ENCODE assay signal across 8 cellular contexts in the genomic region with DNA sequence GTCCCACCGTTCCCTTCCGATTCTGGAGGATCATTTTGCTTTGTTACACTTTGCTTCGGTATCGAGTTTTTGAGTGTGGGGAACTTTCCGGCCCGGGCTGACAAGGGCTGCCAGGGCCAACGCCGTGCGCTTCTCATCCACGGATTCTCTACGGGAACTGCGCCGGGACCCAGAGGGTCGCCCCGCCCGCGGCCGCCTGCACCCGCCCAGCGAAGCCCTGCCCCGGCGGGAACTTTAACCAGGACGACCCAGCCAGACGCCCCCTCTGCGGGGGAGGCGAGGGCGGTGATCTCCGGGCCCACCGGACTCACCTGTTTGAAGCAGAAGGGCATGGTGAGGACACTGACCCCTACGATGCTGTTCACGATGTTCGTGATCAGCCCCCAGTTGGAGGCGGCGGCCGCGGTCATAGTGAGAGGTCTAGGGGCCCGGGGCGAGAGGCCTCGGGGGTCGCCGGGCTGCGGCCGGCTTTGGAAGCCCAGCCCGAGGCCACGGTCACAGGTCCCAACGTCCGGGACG. TPM values are rescaled to one million over a fixed set of nuclear protein-coding genes. Genes with fewer than 3 reads are reported as not detected.
A peak's percentile ranks its signal among the peaks of the same experiment; 100 is the strongest.
DNase-seq lines count a peak whose midpoint lies in the region; ATAC-seq and TF ChIP-seq lines count a peak whose summit lies in the region.

No MANE protein-coding gene starts in this region.

- H3K4me1 ChIP-seq in heart right ventricle: peaks cover 12 to 47% (median 44%) of the 10 kb centered on the region in 9 donors
- H3K4me1 ChIP-seq in sigmoid colon: peaks cover 0 to 43% (median 38%) of the 10 kb centered on the region in 4 donors

- peak; percentile 13 for DNase-seq in SIG-M5 treated with dmso at 0.1 percent for 504 hours (lab: John Stamatoyannopoulos, UW; ENCODE audit: unreplicated experiment)
- no peak for DNase-seq in SIG-M5 (lab: John Stamatoyannopoulos, UW)
- DNase-seq in HT-29 (ENCODE audit: low spot score): peak; percentile 29
- DNase-seq in activated T-helper 2 cell treated with anti-CD3 and anti-CD28 coated beads, Interferon-gamma antibody, Interleukin-2, Interleukin-4, amounts not matched to agents 10 μg/mL and 5 μg/mL and 100 μg/mL, durations not matched to agents 14 hours and 24 hours and 36 hours (ENCODE audit: low spot score): no peak
- DNase-seq in heart right ventricle: peak; percentile 21 to 53
- DNase-seq in sigmoid colon: peak; percentile 78
- no peak for DNase-seq in NCI-H2081 (lab: John Stamatoyannopoulos, UW)
- no peak for DNase-seq in COR-L47 (lab: John Stamatoyannopoulos, UW)

- no peaks in the 10 kb centered on the region for H3K27me3 Mint-ChIP-seq in activated T-helper 2 cell treated with anti-CD3 and anti-CD28 coated beads, Interferon-gamma antibody, Interleukin-2, Interleukin-4, amounts not matched to agents 10 μg/mL and 5 μg/mL and 100 μg/mL, durations not matched to agents 14 hours and 24 hours and 36 hours (ENCODE audit: low read depth)

- H3K9me3 Mint-ChIP-seq in activated T-helper 2 cell treated with anti-CD3 and anti-CD28 coated beads, Interferon-gamma antibody, Interleukin-2, Interleukin-4, amounts not matched to agents 10 μg/mL and 5 μg/mL and 100 μg/mL, durations not matched to agents 14 hours and 24 hours and 36 hours: no peaks in the 10 kb centered on the region

- peaks cover 17% of the 10 kb centered on the region for H3K36me3 Mint-ChIP-seq in activated T-helper 2 cell treated with anti-CD3 and anti-CD28 coated beads, Interferon-gamma antibody, Interleukin-2, Interleukin-4, amounts not matched to agents 10 μg/mL and 5 μg/mL and 100 μg/mL, durations not matched to agents 14 hours and 24 hours and 36 hours (ENCODE audit: low read depth)

- no peaks in the 10 kb centered on the region for H3K9me3 ChIP-seq in heart right ventricle
- H3K9me3 ChIP-seq in sigmoid colon: no peaks in the 10 kb centered on the region

- peak overlapping the region; percentile 87 for H3K4me3 Mint-ChIP-seq in activated T-helper 2 cell treated with anti-CD3 and anti-CD28 coated beads, Interferon-gamma antibody, Interleukin-2, Interleukin-4, amounts not matched to agents 10 μg/mL and 5 μg/mL and 100 μg/mL, durations not matched to agents 14 hours and 24 hours and 36 hours (ENCODE audit: low read depth)

- WGBS in heart right ventricle, 2 donors: 1 to 2% methylated on average over 46 to 48 of the region's 48 CpGs
- 0 to 1% methylated on average over 48 of the region's 48 CpGs for WGBS in sigmoid colon, 2 donors

- no peak for TF ChIP-seq POLR2A in sigmoid colon (IDR thresholded peaks at IDR 0.05)

- H3K4me1 Mint-ChIP-seq in activated T-helper 2 cell treated with anti-CD3 and anti-CD28 coated beads, Interferon-gamma antibody, Interleukin-2, Interleukin-4, amounts not matched to agents 10 μg/mL and 5 μg/mL and 100 μg/mL, durations not matched to agents 14 hours and 24 hours and 36 hours (ENCODE audit: low read depth): peaks cover 22% of the 10 kb centered on the region

- intact Hi-C loops in activated T-helper 2 cell treated with anti-CD3 and anti-CD28 coated beads, Interferon-gamma antibody, Interleukin-2, Interleukin-4, amounts not matched to agents 10 μg/mL and 5 μg/mL and 100 μg/mL, durations not matched to agents 14 hours and 24 hours and 36 hours (cut with micrococcal nuclease): loop anchor here (1.0 to 2.0 kb wide), 2 partner anchors 9 to 190 kb away; no protein-coding TSS in a partner anchor
- intact Hi-C loops in heart right ventricle (cut with DNase I): loop anchor here (1.0 to 10.0 kb wide), 10 partner anchors 15 to 190 kb away; a partner anchor contains a TSS
- intact Hi-C loops in sigmoid colon (cut with DNase I): loop anchor here (2.0 to 5.0 kb wide), 2 partner anchors 52 to 98 kb away; no protein-coding TSS in a partner anchor

- no peaks in the 10 kb centered on the region for H3K27me3 ChIP-seq in heart right ventricle
- H3K27me3 ChIP-seq in sigmoid colon: no peaks in the 10 kb centered on the region

- H3K27ac ChIP-seq in heart right ventricle: peak overlapping the region; percentile 86 to 99 (median 96)
- H3K27ac ChIP-seq in sigmoid colon: peak overlapping the region; percentile 92 to 95 (median 94)

- TF ChIP-seq CTCF in heart right ventricle (IDR thresholded peaks at IDR 0.05) (no peak), sigmoid colon (IDR thresholded peaks at IDR 0.05) (no peak)

- peak overlapping the region; percentile 82 for H3K27ac Mint-ChIP-seq in activated T-helper 2 cell treated with anti-CD3 and anti-CD28 coated beads, Interferon-gamma antibody, Interleukin-2, Interleukin-4, amounts not matched to agents 10 μg/mL and 5 μg/mL and 100 μg/mL, durations not matched to agents 14 hours and 24 hours and 36 hours

- H3K4me3 ChIP-seq in heart right ventricle: peak overlapping the region; percentile 72 to 97 (median 86)
- peak overlapping the region; percentile 81 to 98 (median 84) for H3K4me3 ChIP-seq in sigmoid colon

- ATAC-seq in heart right ventricle: peak in 6 of 8 donors; percentile 15 to 46 (median 34)

- peaks cover 0 to 13% (median 0%) of the 10 kb centered on the region in 9 donors for H3K36me3 ChIP-seq in heart right ventricle
- no peaks in the 10 kb centered on the region for H3K36me3 ChIP-seq in sigmoid colon

- TF ChIP-seq EP300 in sigmoid colon (IDR thresholded peaks at IDR 0.05): no peak

RNA-seq across cellular contexts. Expression of a gene that starts 0.5 kb away (rescaled TPM):
- 109 and 116 TPM in 2 replicates for total RNA-seq in HT-29 (2014; rRNA removed; shearing (Covaris generic))
- 102 and 116 TPM in 2 replicates for total RNA-seq in activated T-helper 2 cell treated with anti-CD3 and anti-CD28 coated beads, Interferon-gamma antibody, Interleukin-2, Interleukin-4, amounts not matched to agents 10 μg/mL and 5 μg/mL and 100 μg/mL, durations not matched to agents 14 hours and 24 hours and 36 hours
- total RNA-seq in heart right ventricle: 10 to 100 TPM; 27.8 to 50.0 (median 37.9) TPM
- polyA plus RNA-seq in heart right ventricle: 10 to 100 TPM; 56.0 to 56.2 TPM
- 10 to 100 TPM; 32.1 to 54.8 (median 42.3) TPM for total RNA-seq in sigmoid colon
- polyA plus RNA-seq in sigmoid colon: 10 to 100 TPM in 2 of 3 donors, 1 to 10 TPM in 1; 7.8 to 88.7 (median 14.1) TPM

RNA-seq across cellular contexts. Expression of a gene that starts 55.5 kb away (rescaled TPM):
- 87.4 and 96.5 TPM in 2 replicates for total RNA-seq in HT-29 (2014; rRNA removed; shearing (Covaris generic))
- total RNA-seq in activated T-helper 2 cell treated with anti-CD3 and anti-CD28 coated beads, Interferon-gamma antibody, Interleukin-2, Interleukin-4, amounts not matched to agents 10 μg/mL and 5 μg/mL and 100 μg/mL, durations not matched to agents 14 hours and 24 hours and 36 hours: 57.7 and 58.1 TPM in 2 replicates
- total RNA-seq in heart right ventricle (10 to 100 TPM; 49.6 to 74.8 (median 58.9) TPM), sigmoid colon (10 to 100 TPM in 3 of 4 donors, 1 to 10 TPM in 1; 8.6 to 52.4 (median 35.0) TPM)
- polyA plus RNA-seq in heart right ventricle (10 to 100 TPM; 41.5 to 68.0 TPM), sigmoid colon (10 to 100 TPM; 19.7 to 37.6 (median 26.4) TPM)

RNA-seq across cellular contexts. Expression of a gene that starts 55.7 kb away (rescaled TPM):
- total RNA-seq in HT-29 (2014; rRNA removed; shearing (Covaris generic)): 39.4 and 46.2 TPM in 2 replicates
- total RNA-seq in activated T-helper 2 cell treated with anti-CD3 and anti-CD28 coated beads, Interferon-gamma antibody, Interleukin-2, Interleukin-4, amounts not matched to agents 10 μg/mL and 5 μg/mL and 100 μg/mL, durations not matched to agents 14 hours and 24 hours and 36 hours: 33.4 and 39.1 TPM in 2 replicates
- total RNA-seq in heart right ventricle (10 to 100 TPM in 4 of 10 donors, 1 to 10 TPM in 6; 6.2 to 21.4 (median 9.2) TPM), sigmoid colon (10 to 100 TPM; 15.7 to 42.8 (median 24.4) TPM)
- polyA plus RNA-seq in heart right ventricle (10 to 100 TPM; 12.5 to 30.4 TPM), sigmoid colon (10 to 100 TPM in 2 of 3 donors, 1 to 10 TPM in 1; 6.9 to 33.5 (median 11.4) TPM)

Comparison
In these comparisons a context has a peak if more than half of its experiments do, and no peak if none do; other contexts are left out.
1. DNase-seq: peak in SIG-M5 treated with dmso at 0.1 percent for 504 hours (single experiment), HT-29 (single experiment), heart right ventricle (2 of 2) and sigmoid colon (single experiment); none in SIG-M5 (single experiment), activated T-helper 2 cell treated with anti-CD3 and anti-CD28 coated beads, Interferon-gamma antibody, Interleukin-2, Interleukin-4, amounts not matched to agents 10 μg/mL and 5 μg/mL and 100 μg/mL, durations not matched to agents 14 hours and 24 hours and 36 hours (single experiment), NCI-H2081 (0 of 2) and COR-L47 (single experiment).